Comparison of ENCODE assay signal across 16 cellular contexts in genomic region chr15:89958107-89958805, GRCh38. TPM values are rescaled to one million over a fixed set of nuclear protein-coding genes. Genes with fewer than 3 reads are reported as not detected.
DNase-seq lines count a peak whose midpoint lies in the region; ATAC-seq and TF ChIP-seq lines count a peak whose summit lies in the region.
"Had no signal": no experiment of that assay in that cellular context is flagged by ENCODE, and none has a peak within 500 bp of the region (broad histone marks: within the 10 kb centered on the region; RNA-seq: fewer than 3 reads in every experiment).

No MANE protein-coding gene starts in this region.

- no peaks in the 10 kb centered on the region for H3K36me3 Mint-ChIP-seq in activated naive CD8-positive, alpha-beta T cell treated with anti-CD3 and anti-CD28 coated beads for 36 hours

- no peak overlapping the region for H3K27ac Mint-ChIP-seq in activated naive CD8-positive, alpha-beta T cell treated with anti-CD3 and anti-CD28 coated beads for 36 hours
- H3K27ac Mint-ChIP-seq: T-helper 1 cell treated with Interleukin-12 subunit alpha and Interleukin-12 subunit beta and Interleukin-4 antibody, amounts not matched to agents 30 μg/mL and 1 μg/mL, for 36 hours had no signal

- H3K4me1 Mint-ChIP-seq in activated naive CD8-positive, alpha-beta T cell treated with anti-CD3 and anti-CD28 coated beads for 36 hours: no peaks in the 10 kb centered on the region

- DNase-seq in DMS 273 (lab: John Stamatoyannopoulos, UW; ENCODE audit: unreplicated experiment) (peak; percentile 47), DMS 273 treated with DMSO at 0.1 percent for 48 hours (lab: John Stamatoyannopoulos, UW) (no peak), colonic mucosa (peak; percentile 78), mesenteric fat pad (ENCODE audit: low spot score) (peak; percentile 83), ureter (ENCODE audit: low spot score) (peak; percentile 81), NCI-H1105 treated with DMSO at 0.1 percent for 48 hours (lab: John Stamatoyannopoulos, UW) (no peak)
- no peak for DNase-seq in activated naive CD8-positive, alpha-beta T cell treated with anti-CD3 and anti-CD28 coated beads for 36 hours
- DNase-seq: activated CD4-positive, CD25-positive, alpha-beta regulatory T cell treated with anti-CD3 and anti-CD28 coated beads, Interleukin-2, amount 50 U/mL, for 72 hours; heart left ventricle; kidney glomerular epithelial cell; NCI-H1694 treated with DMSO at 0.1 percent for 48 hours; NCI-H774 had no signal

- H3K9me3 ChIP-seq in colonic mucosa: no peaks in the 10 kb centered on the region
- H3K9me3 ChIP-seq: esophagus muscularis mucosa, heart left ventricle had no signal

- TF ChIP-seq CTCF in colonic mucosa (IDR thresholded peaks at IDR 0.05): no peak

- no peak overlapping the region for H3K27ac ChIP-seq in colonic mucosa
- H3K27ac ChIP-seq: 22Rv1, esophagus muscularis mucosa, heart left ventricle had no signal

- H3K27me3 ChIP-seq in colonic mucosa: no peaks in the 10 kb centered on the region
- H3K27me3 ChIP-seq: esophagus muscularis mucosa, heart left ventricle had no signal

- intact Hi-C loops in colonic mucosa (cut with DNase I): loop anchor here (5.0 kb wide), 1 partner anchor 46 kb away; the partner anchor contains the start of gene ARPIN

- no peaks in the 10 kb centered on the region for H3K27me3 Mint-ChIP-seq in activated naive CD8-positive, alpha-beta T cell treated with anti-CD3 and anti-CD28 coated beads for 36 hours

- no peak for ATAC-seq in GM21737 (IDR thresholded peaks at IDR 0.05; ENCODE audit: unreplicated experiment)

- H3K36me3 ChIP-seq in colonic mucosa: no peaks in the 10 kb centered on the region
- H3K36me3 ChIP-seq: esophagus muscularis mucosa, heart left ventricle had no signal

- H3K4me3 Mint-ChIP-seq in activated naive CD8-positive, alpha-beta T cell treated with anti-CD3 and anti-CD28 coated beads for 36 hours: no peak overlapping the region
- H3K4me3 Mint-ChIP-seq: T-helper 1 cell treated with Interleukin-12 subunit alpha and Interleukin-12 subunit beta and Interleukin-4 antibody, amounts not matched to agents 30 μg/mL and 1 μg/mL, for 36 hours had no signal

- peaks cover 3% of the 10 kb centered on the region for H3K9me3 Mint-ChIP-seq in activated naive CD8-positive, alpha-beta T cell treated with anti-CD3 and anti-CD28 coated beads for 36 hours
- H3K9me3 Mint-ChIP-seq: T-helper 1 cell treated with Interleukin-12 subunit alpha and Interleukin-12 subunit beta and Interleukin-4 antibody, amounts not matched to agents 30 μg/mL and 1 μg/mL, for 36 hours had no signal

- H3K9ac ChIP-seq in colonic mucosa (ENCODE audit: low read depth in 2 of 2, low read length in 2 of 2): no peak overlapping the region

- no peak overlapping the region for H3K4me3 ChIP-seq in colonic mucosa
- H3K4me3 ChIP-seq: esophagus muscularis mucosa, heart left ventricle had no signal

- no peaks in the 10 kb centered on the region for H3K4me1 ChIP-seq in colonic mucosa
- H3K4me1 ChIP-seq: esophagus muscularis mucosa had no signal

RNA-seq across cellular contexts. Expression of gene ZNF710, which starts 42.9 kb away (rescaled TPM):
- total RNA-seq in colonic mucosa (10 to 100 TPM; 35.0 to 43.7 TPM), mesenteric fat pad (11.5 TPM), ureter (31.4 TPM)
- total RNA-seq in activated naive CD8-positive, alpha-beta T cell treated with anti-CD3 and anti-CD28 coated beads for 36 hours: 10 to 100 TPM; 17.8 to 17.9 TPM

RNA-seq across cellular contexts. Expression of gene ARPIN, which starts 45.5 kb away (rescaled TPM):
- 10 to 100 TPM; 31.7 to 36.7 TPM for total RNA-seq in colonic mucosa
- total RNA-seq in mesenteric fat pad: 17.7 TPM
- 30.0 TPM for total RNA-seq in ureter
- not detected for total RNA-seq in activated naive CD8-positive, alpha-beta T cell treated with anti-CD3 and anti-CD28 coated beads for 36 hours

Comparison
In these comparisons a context has a peak if more than half of its experiments do, and no peak if none do; other contexts are left out.
1. DNase-seq: peak in DMS 273 (single experiment), colonic mucosa (single experiment), mesenteric fat pad (single experiment) and ureter (single experiment); none in DMS 273 treated with DMSO at 0.1 percent for 48 hours (single experiment), activated naive CD8-positive, alpha-beta T cell treated with anti-CD3 and anti-CD28 coated beads for 36 hours (single experiment) and NCI-H1105 treated with DMSO at 0.1 percent for 48 hours (single experiment).
2. RNA of gene ARPIN, which starts 45.5 kb away (total RNA-seq): 31.7 to 36.7 TPM in colonic mucosa, 30.0 TPM in ureter (single experiment) and 17.7 TPM in mesenteric fat pad (single experiment); not detected in activated naive CD8-positive, alpha-beta T cell treated with anti-CD3 and anti-CD28 coated beads for 36 hours; every median in the first group is over 10 times any median in the second.